1 cellular context compared by ENCODE assay signal in genomic region chr19:2236285-2237050, GRCh38.
TF ChIP-seq lines count a peak whose summit lies in the region.

TSS of gene PLEKHJ1 (minus strand) at chr19:2236329. CDS start at chr19:2236248, 81 bp downstream.
A gene with protein sequence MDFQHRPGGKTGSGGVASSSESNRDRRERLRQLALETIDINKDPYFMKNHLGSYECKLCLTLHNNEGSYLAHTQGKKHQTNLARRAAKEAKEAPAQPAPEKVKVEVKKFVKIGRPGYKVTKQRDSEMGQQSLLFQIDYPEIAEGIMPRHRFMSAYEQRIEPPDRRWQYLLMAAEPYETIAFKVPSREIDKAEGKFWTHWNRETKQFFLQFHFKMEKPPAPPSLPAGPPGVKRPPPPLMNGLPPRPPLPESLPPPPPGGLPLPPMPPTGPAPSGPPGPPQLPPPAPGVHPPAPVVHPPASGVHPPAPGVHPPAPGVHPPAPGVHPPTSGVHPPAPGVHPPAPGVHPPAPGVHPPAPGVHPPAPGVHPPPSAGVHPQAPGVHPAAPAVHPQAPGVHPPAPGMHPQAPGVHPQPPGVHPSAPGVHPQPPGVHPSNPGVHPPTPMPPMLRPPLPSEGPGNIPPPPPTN (plus strand): TSS chr19:2236824. CDS start chr19:2243419, 6,595 bp downstream.

TF ChIP-seq in SK-N-SH, 30 proteins besides CTCF, POLR2A, EP300 and RAD21 (continued from another document):
- TF ChIP-seq, protein P1, sequence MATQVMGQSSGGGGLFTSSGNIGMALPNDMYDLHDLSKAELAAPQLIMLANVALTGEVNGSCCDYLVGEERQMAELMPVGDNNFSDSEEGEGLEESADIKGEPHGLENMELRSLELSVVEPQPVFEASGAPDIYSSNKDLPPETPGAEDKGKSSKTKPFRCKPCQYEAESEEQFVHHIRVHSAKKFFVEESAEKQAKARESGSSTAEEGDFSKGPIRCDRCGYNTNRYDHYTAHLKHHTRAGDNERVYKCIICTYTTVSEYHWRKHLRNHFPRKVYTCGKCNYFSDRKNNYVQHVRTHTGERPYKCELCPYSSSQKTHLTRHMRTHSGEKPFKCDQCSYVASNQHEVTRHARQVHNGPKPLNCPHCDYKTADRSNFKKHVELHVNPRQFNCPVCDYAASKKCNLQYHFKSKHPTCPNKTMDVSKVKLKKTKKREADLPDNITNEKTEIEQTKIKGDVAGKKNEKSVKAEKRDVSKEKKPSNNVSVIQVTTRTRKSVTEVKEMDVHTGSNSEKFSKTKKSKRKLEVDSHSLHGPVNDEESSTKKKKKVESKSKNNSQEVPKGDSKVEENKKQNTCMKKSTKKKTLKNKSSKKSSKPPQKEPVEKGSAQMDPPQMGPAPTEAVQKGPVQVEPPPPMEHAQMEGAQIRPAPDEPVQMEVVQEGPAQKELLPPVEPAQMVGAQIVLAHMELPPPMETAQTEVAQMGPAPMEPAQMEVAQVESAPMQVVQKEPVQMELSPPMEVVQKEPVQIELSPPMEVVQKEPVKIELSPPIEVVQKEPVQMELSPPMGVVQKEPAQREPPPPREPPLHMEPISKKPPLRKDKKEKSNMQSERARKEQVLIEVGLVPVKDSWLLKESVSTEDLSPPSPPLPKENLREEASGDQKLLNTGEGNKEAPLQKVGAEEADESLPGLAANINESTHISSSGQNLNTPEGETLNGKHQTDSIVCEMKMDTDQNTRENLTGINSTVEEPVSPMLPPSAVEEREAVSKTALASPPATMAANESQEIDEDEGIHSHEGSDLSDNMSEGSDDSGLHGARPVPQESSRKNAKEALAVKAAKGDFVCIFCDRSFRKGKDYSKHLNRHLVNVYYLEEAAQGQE (IDR thresholded peaks at IDR 0.05; ENCODE audit: low read depth, low read length) = 0 out of 2 replicates have a peak, but pooled peaks have one; percentile 41
- TF ChIP-seq TAF1 (IDR thresholded peaks at IDR 0.05; ENCODE audit: borderline replicate concordance, low read depth, low read length) = peak; percentile 87
- TF ChIP-seq YY1 (IDR thresholded peaks at IDR 0.05; ENCODE audit: low read depth) = peak; percentile 46
- TF ChIP-seq ELF1 (IDR thresholded peaks at IDR 0.05) = peak; percentile 94
- peak; percentile 76 for TF ChIP-seq FOSL2 (IDR thresholded peaks at IDR 0.05; ENCODE audit: borderline replicate concordance, low read depth)
- TF ChIP-seq CHD2 (IDR thresholded peaks at IDR 0.05; ENCODE audit: low read length, partially characterized antibody) = peak; percentile 50
- no peak; the same call in 1 of the 2 replicates for TF ChIP-seq NFIC (IDR thresholded peaks at IDR 0.05; ENCODE audit: borderline replicate concordance)
- TF ChIP-seq FOXJ3 (CRISPR knock-in tag; IDR thresholded peaks at IDR 0.05) = no peak
- TF ChIP-seq GABPA (IDR thresholded peaks at IDR 0.05; ENCODE audit: low read depth) = peak; percentile 90
